20 cellular contexts compared by ENCODE assay signal in genomic region chr1:54304518-54304917, GRCh38.
DNase-seq lines count a peak whose midpoint lies in the region; ATAC-seq and TF ChIP-seq lines count a peak whose summit lies in the region.
"Had no signal": no experiment of that assay in that cellular context is flagged by ENCODE, and none has a peak within 500 bp of the region (broad histone marks: within the 10 kb centered on the region; RNA-seq: fewer than 3 reads in every experiment).

No MANE protein-coding gene starts in this region.

- TF ChIP-seq CTCF in WTC11 (IDR thresholded peaks at IDR 0.05): no peak

- no peaks in the 10 kb centered on the region for H3K9me3 Mint-ChIP-seq in activated T-cell treated with anti-CD3 and anti-CD28 coated beads, Interleukin-2, amount 50 U/mL, for 24 hours
- no peaks in the 10 kb centered on the region for H3K9me3 Mint-ChIP-seq in WTC11
- H3K9me3 Mint-ChIP-seq: CD4-positive, CD25-positive, alpha-beta regulatory T cell; IgD-negative memory B cell had no signal

- H3K4me3 Mint-ChIP-seq in activated T-cell treated with anti-CD3 and anti-CD28 coated beads, Interleukin-2, amount 50 U/mL, for 24 hours: no peak overlapping the region
- H3K4me3 Mint-ChIP-seq in WTC11: no peak overlapping the region
- H3K4me3 Mint-ChIP-seq: CD4-positive, CD25-positive, alpha-beta regulatory T cell; IgD-negative memory B cell had no signal

- ATAC-seq in WTC11: no peak

- H3K4me1 Mint-ChIP-seq in activated T-cell treated with anti-CD3 and anti-CD28 coated beads, Interleukin-2, amount 50 U/mL, for 24 hours (ENCODE audit: low read depth): peaks cover 61% of the 10 kb centered on the region
- peaks cover 92% of the 10 kb centered on the region for H3K4me1 Mint-ChIP-seq in WTC11

- POLR2A ChIA-PET in WTC11 (lab: Charles Lee): interaction anchor here (0.6 to 1.7 kb wide), 2 partner anchors 13 to 90 kb away, joined by 3 to 5 read pairs; no protein-coding TSS in a partner anchor

- H3K36me3 Mint-ChIP-seq in activated T-cell treated with anti-CD3 and anti-CD28 coated beads, Interleukin-2, amount 50 U/mL, for 24 hours (ENCODE audit: low read depth): no peaks in the 10 kb centered on the region
- no peaks in the 10 kb centered on the region for H3K36me3 Mint-ChIP-seq in WTC11
- H3K36me3 Mint-ChIP-seq: IgD-negative memory B cell had no signal

- CTCF ChIA-PET in WTC11 (lab: Charles Lee): interaction anchor here (1.0 to 1.1 kb wide), 2 partner anchors 10 to 18 kb away, joined by 3 read pairs; no protein-coding TSS in a partner anchor

- no peak for DNase-seq in activated T-cell treated with anti-CD3 and anti-CD28 coated beads, Interleukin-2, amount 50 U/mL, for 24 hours
- no peak for DNase-seq in activated T-cell treated with anti-CD3 and anti-CD28 coated beads, Interleukin-2, amount 50 U/mL, for 48 hours
- DNase-seq in WTC11 (ENCODE audit: low spot score): no peak
- DNase-seq in myocyte (ENCODE audit: low read depth): peak; percentile 68
- DNase-seq in ACHN: no peak
- no peak for DNase-seq in NCI-H2107 treated with DMSO at 0.1 percent for 48 hours (lab: John Stamatoyannopoulos, UW; ENCODE audit: unreplicated experiment)
- DNase-seq in kidney glomerular epithelial cell (lab: John Stamatoyannopoulos, UW): no peak
- DNase-seq: BE2C; Caco-2; CD4-positive, CD25-positive, alpha-beta regulatory T cell; HCEC 1CT; Karpas-422; NCI-H1436; NCI-H2081; NCI-H510A; NCI-H748 treated with DMSO at 0.1 percent for 48 hours; OCI-M1; RPMI8226; SHP77 treated with DMSO at 0.1 percent for 48 hours had no signal

- in situ Hi-C loops in ACHN (cut with HindIII; ENCODE audit: low pct_ligation_motif_present, low pct_unique_long_range_greater_than_20kb, low sequenced_read_pairs): no loop called here

- H3K27me3 Mint-ChIP-seq in activated T-cell treated with anti-CD3 and anti-CD28 coated beads, Interleukin-2, amount 50 U/mL, for 24 hours: no peaks in the 10 kb centered on the region
- H3K27me3 Mint-ChIP-seq in WTC11 (ENCODE audit: low read depth): no peaks in the 10 kb centered on the region
- H3K27me3 Mint-ChIP-seq: CD4-positive, CD25-positive, alpha-beta regulatory T cell; IgD-negative memory B cell had no signal

- H3K27ac Mint-ChIP-seq in activated T-cell treated with anti-CD3 and anti-CD28 coated beads, Interleukin-2, amount 50 U/mL, for 24 hours: peak overlapping the region; percentile 44
- H3K27ac Mint-ChIP-seq in WTC11: peak overlapping the region; percentile 41; the same call in 1 of the 2 replicates

TF ChIP-seq in WTC11, 78 proteins besides CTCF, POLR2A, EP300 and RAD21:
- TF ChIP-seq KAT7 (CRISPR knock-in tag; IDR thresholded peaks at IDR 0.05; ENCODE audit: borderline replicate concordance) (no peak), CREM (CRISPR knock-in tag; IDR thresholded peaks at IDR 0.05) (no peak), TP53 (CRISPR knock-in tag; IDR thresholded peaks at IDR 0.05) (no peak)
- TF ChIP-seq, protein P1, sequence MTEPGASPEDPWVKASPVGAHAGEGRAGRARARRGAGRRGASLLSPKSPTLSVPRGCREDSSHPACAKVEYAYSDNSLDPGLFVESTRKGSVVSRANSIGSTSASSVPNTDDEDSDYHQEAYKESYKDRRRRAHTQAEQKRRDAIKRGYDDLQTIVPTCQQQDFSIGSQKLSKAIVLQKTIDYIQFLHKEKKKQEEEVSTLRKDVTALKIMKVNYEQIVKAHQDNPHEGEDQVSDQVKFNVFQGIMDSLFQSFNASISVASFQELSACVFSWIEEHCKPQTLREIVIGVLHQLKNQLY (CRISPR knock-in tag; IDR thresholded peaks at IDR 0.05): no peak
